ENCODE assay signal across 27 cellular contexts in the genomic region with DNA sequence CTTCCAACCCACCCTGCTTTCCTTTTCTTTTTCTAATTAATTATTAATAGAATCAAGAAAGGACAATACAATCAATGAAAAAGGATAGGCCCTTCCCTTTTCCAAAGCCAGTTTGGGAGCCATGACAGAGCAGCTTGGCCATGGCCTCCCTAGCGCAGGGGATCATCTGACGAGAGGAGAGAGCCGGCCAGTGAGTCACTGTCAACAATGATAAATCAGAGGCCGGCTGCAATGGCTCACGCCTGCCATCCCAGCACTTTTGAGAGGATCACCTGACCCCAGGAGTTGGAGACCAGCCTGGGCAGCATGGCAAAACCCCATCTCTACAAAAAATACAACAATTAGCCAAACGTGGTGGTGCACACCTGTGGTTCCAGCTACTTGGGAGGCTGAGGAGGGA. TPM values are rescaled to one million over a fixed set of nuclear protein-coding genes. Genes with fewer than 3 reads are reported as not detected.
DNase-seq lines count a peak whose midpoint lies in the region; ATAC-seq and TF ChIP-seq lines count a peak whose summit lies in the region.
"Had no signal": no experiment of that assay in that cellular context is flagged by ENCODE, and none has a peak within 500 bp of the region (broad histone marks: within the 10 kb centered on the region; RNA-seq: fewer than 3 reads in every experiment).

No MANE protein-coding gene starts in this region.

- H3K9me3 ChIP-seq in left ventricle myocardium inferior (replicated peaks) (no peaks in the 10 kb centered on the region), adrenal gland (replicated peaks in 1 of 3) (no peaks in the 10 kb centered on the region), stomach (no peaks in the 10 kb centered on the region)
- H3K9me3 ChIP-seq: ascending aorta had no signal

- peak; percentile 44 for ATAC-seq in Right ventricle myocardium superior (ENCODE audit: poor library complexity)
- no peak for ATAC-seq in GM18873 (IDR thresholded peaks at IDR 0.05; ENCODE audit: low FRiP score, unreplicated experiment)

- intact Hi-C loops in Right ventricle myocardium superior (cut with DNase I) (no loop called here), left ventricle myocardium inferior (cut with micrococcal nuclease) (no loop called here), adrenal gland (cut with DNase I) (no loop called here), stomach (cut with DNase I; ENCODE audit: low total_unique reads) (no loop called here)

- no peak overlapping the region for H3K27ac ChIP-seq in left ventricle myocardium inferior (replicated peaks)
- H3K27ac ChIP-seq in adrenal gland: no peak overlapping the region
- no peak overlapping the region for H3K27ac ChIP-seq in stomach
- H3K27ac ChIP-seq: ascending aorta had no signal

- H3K27me3 ChIP-seq in left ventricle myocardium inferior (ENCODE audit: low read depth) (no peaks in the 10 kb centered on the region), adrenal gland (no peaks in the 10 kb centered on the region), stomach (no peaks in the 10 kb centered on the region)
- H3K27me3 ChIP-seq: ascending aorta had no signal

- no peak for DNase-seq in Right ventricle myocardium superior
- DNase-seq in left ventricle myocardium inferior: no peak
- peak in 5 of 7 donors; percentile 35 to 56 (median 52) for DNase-seq in adrenal gland
- peak; percentile 59 for DNase-seq in mesenteric fat pad (ENCODE audit: low spot score)
- peak; percentile 22 for DNase-seq in stomach
- DNase-seq in SW 1271 (lab: John Stamatoyannopoulos, UW): no peak
- DNase-seq in SHP77 treated with DMSO at 0.1 percent for 48 hours (lab: John Stamatoyannopoulos, UW): no peak
- DNase-seq: ACHN; cerebellar nuclear complex; effector CD4-positive, alpha-beta T cell; erythroblast; foreskin melanocyte; GOT3; MM.1S; naive B cell; NCI-H146; NCI-H2171; NCI-H526 treated with DMSO at 0.1 percent for 48 hours; occipital lobe had no signal

- TF ChIP-seq POLR2A in adrenal gland (IDR thresholded peaks at IDR 0.05): no peak
- TF ChIP-seq POLR2A in stomach (IDR thresholded peaks at IDR 0.05): no peak

- H3K4me1 ChIP-seq in left ventricle myocardium inferior (peaks cover 23% of the 10 kb centered on the region), adrenal gland (replicated peaks in 1 of 2) (no peaks in the 10 kb centered on the region), stomach (peaks cover 0 to 4% (median 0%) of the 10 kb centered on the region in 4 donors)
- H3K4me1 ChIP-seq: ascending aorta had no signal

- WGBS in adrenal gland, 4 donors: 53 to 63% (median 58%) methylated on average over 6 of the region's 6 CpGs
- 87 to 93% (median 89%) methylated on average over 6 of the region's 6 CpGs for WGBS in stomach, 5 donors

- H3K4me3 ChIP-seq in left ventricle myocardium inferior (no peak overlapping the region), adrenal gland (no peak overlapping the region), stomach (no peak overlapping the region)
- H3K4me3 ChIP-seq: ascending aorta, lung had no signal

- TF ChIP-seq CTCF in left ventricle myocardium inferior (IDR thresholded peaks at IDR 0.05; ENCODE audit: borderline replicate concordance) (no peak), adrenal gland (IDR thresholded peaks at IDR 0.05) (no peak), stomach (IDR thresholded peaks at IDR 0.05) (no peak)

- peaks cover 72% of the 10 kb centered on the region for H3K36me3 ChIP-seq in left ventricle myocardium inferior
- H3K36me3 ChIP-seq in adrenal gland (replicated peaks in 1 of 2): peaks cover 0 to 40% of the 10 kb centered on the region in 2 donors
- H3K36me3 ChIP-seq in stomach: peaks cover 55 to 97% (median 95%) of the 10 kb centered on the region in 4 donors

- TF ChIP-seq EP300 in stomach (IDR thresholded peaks at IDR 0.05): no peak

RNA-seq across cellular contexts. Expression of a gene that starts 27.5 kb away (rescaled TPM):
- total RNA-seq in Right ventricle myocardium superior (not detected), left ventricle myocardium inferior (not detected), adrenal gland (under 1 TPM in 1 of 8 donors, not detected in 7; 0.28 TPM), mesenteric fat pad (0.39 TPM), stomach (1 to 10 TPM in 1 of 5 donors, not detected in 4; 4.8 TPM)
- polyA plus RNA-seq in adrenal gland (under 1 TPM in 1 of 3 donors, not detected in 2; 0.07 TPM), stomach (under 1 TPM in 1 of 3 donors, not detected in 2; 0.10 TPM)
- total RNA-seq: activated CD8-positive, alpha-beta memory T cell treated with anti-CD3 and anti-CD28 coated beads for 36 hours; activated naive CD4-positive, alpha-beta T cell treated with anti-CD3 and anti-CD28 coated beads, Interleukin-2, amount 50 U/mL, for 72 hours; ascending aorta; G401; IMR-90; occipital lobe had no signal
- polyA plus RNA-seq: IMR-90 had no signal

RNA-seq across cellular contexts. Expression of a gene that starts 38.3 kb away (rescaled TPM):
- total RNA-seq in Right ventricle myocardium superior (not detected), left ventricle myocardium inferior (not detected), adrenal gland (under 1 TPM in 1 of 8 donors, not detected in 7; 0.28 TPM), mesenteric fat pad (not detected), stomach (1 to 10 TPM in 1 of 5 donors, not detected in 4; 5.5 TPM)
- polyA plus RNA-seq in adrenal gland (not detected), stomach (under 1 TPM in 1 of 3 donors, not detected in 2; 0.15 TPM)
- total RNA-seq: activated CD8-positive, alpha-beta memory T cell treated with anti-CD3 and anti-CD28 coated beads for 36 hours; activated naive CD4-positive, alpha-beta T cell treated with anti-CD3 and anti-CD28 coated beads, Interleukin-2, amount 50 U/mL, for 72 hours; ascending aorta; G401; IMR-90; urinary bladder had no signal

RNA-seq across cellular contexts. Expression of a gene that starts 46.5 kb away (rescaled TPM):
- total RNA-seq in Right ventricle myocardium superior (18.5 TPM), left ventricle myocardium inferior (17.5 TPM), adrenal gland (10 to 100 TPM; 42.2 to 77.4 (median 55.9) TPM), mesenteric fat pad (48.0 TPM), stomach (100 to 1,000 TPM in 3 of 5 donors, 10 to 100 TPM in 2; 49.0 to 320 (median 104) TPM)
- polyA plus RNA-seq in adrenal gland (100 to 1,000 TPM in 2 of 3 donors, 10 to 100 TPM in 1; 37.1 to 128 (median 114) TPM), stomach (10 to 100 TPM; 28.0 to 74.9 (median 29.4) TPM)

RNA-seq across cellular contexts. Expression of a gene that starts 48.7 kb away (rescaled TPM):
- total RNA-seq in Right ventricle myocardium superior (not detected), left ventricle myocardium inferior (not detected), adrenal gland (under 1 TPM in 1 of 8 donors, not detected in 7; 0.18 TPM), mesenteric fat pad (not detected), stomach (not detected)
- polyA plus RNA-seq in adrenal gland (1 to 10 TPM in 1 of 3 donors, under 1 TPM in 2; 0.18 to 1.6 (median 0.71) TPM), stomach (under 1 TPM in 1 of 3 donors, not detected in 2; 0.55 TPM)
- total RNA-seq: activated CD8-positive, alpha-beta memory T cell treated with anti-CD3 and anti-CD28 coated beads for 36 hours; activated naive CD4-positive, alpha-beta T cell treated with anti-CD3 and anti-CD28 coated beads, Interleukin-2, amount 50 U/mL, for 72 hours; ascending aorta; G401; IMR-90; occipital lobe; urinary bladder had no signal

RNA-seq across cellular contexts. Expression of a gene that starts 51.4 kb away (rescaled TPM):
- 48.5 TPM for total RNA-seq in Right ventricle myocardium superior
- 39.1 TPM for total RNA-seq in left ventricle myocardium inferior
- 100 to 1,000 TPM in 3 of 8 donors, 10 to 100 TPM in 5; 53.1 to 904 (median 85.3) TPM for total RNA-seq in adrenal gland
- polyA plus RNA-seq in adrenal gland: 100 to 1,000 TPM in 1 of 3 donors, 10 to 100 TPM in 2; 31.8 to 690 (median 56.3) TPM
- 26.3 TPM for total RNA-seq in mesenteric fat pad
- 10 to 100 TPM; 11.2 to 58.8 (median 17.9) TPM for total RNA-seq in stomach
- 10 to 100 TPM in 2 of 3 donors, 1 to 10 TPM in 1; 3.5 to 13.2 (median 11.2) TPM for polyA plus RNA-seq in stomach

Comparison
In these comparisons a context has a peak if more than half of its experiments do, and no peak if none do; other contexts are left out.
1. DNase-seq: peak in adrenal gland (5 of 7), mesenteric fat pad (single experiment) and stomach (single experiment); none in Right ventricle myocardium superior (single experiment), left ventricle myocardium inferior (single experiment), SW 1271 (0 of 2) and SHP77 treated with DMSO at 0.1 percent for 48 hours (single experiment).